In genomic region chr3:123535580-123535979, GRCh38 we compare ENCODE assay signal across 18 cellular contexts. TPM values are rescaled to one million over a fixed set of nuclear protein-coding genes. Genes with fewer than 3 reads are reported as not detected.
DNase-seq lines count a peak whose midpoint lies in the region; ATAC-seq and TF ChIP-seq lines count a peak whose summit lies in the region.
"Had no signal": no experiment of that assay in that cellular context is flagged by ENCODE, and none has a peak within 500 bp of the region (broad histone marks: within the 10 kb centered on the region; RNA-seq: fewer than 3 reads in every experiment).

No MANE protein-coding gene starts in this region.

- H3K9me3 Mint-ChIP-seq in chondrocyte (ENCODE audit: low read depth) = no peaks in the 10 kb centered on the region

- H3K4me1 Mint-ChIP-seq in chondrocyte (ENCODE audit: low read depth) = peaks cover 42% of the 10 kb centered on the region
- peaks cover 7% of the 10 kb centered on the region for H3K4me1 Mint-ChIP-seq in T-helper 17 cell

- no peaks in the 10 kb centered on the region for H3K27me3 Mint-ChIP-seq in chondrocyte (ENCODE audit: low read depth)
- H3K27me3 Mint-ChIP-seq in T-helper 17 cell = no peaks in the 10 kb centered on the region

- no peaks in the 10 kb centered on the region for H3K9me3 ChIP-seq in T-helper 17 cell (ENCODE audit: control insufficient read depth, low read length, poor library complexity, severe bottlenecking)
- H3K9me3 ChIP-seq: ascending aorta, BE2C, psoas muscle had no signal

- ATAC-seq in GM21825 (IDR thresholded peaks at IDR 0.05; ENCODE audit: unreplicated experiment) (no peak), HG03378 (IDR thresholded peaks at IDR 0.05; ENCODE audit: unreplicated experiment) (no peak), T-helper 17 cell (no peak)
- ATAC-seq: psoas muscle had no signal

- H3K36me3 Mint-ChIP-seq in chondrocyte (ENCODE audit: low read depth) (no peaks in the 10 kb centered on the region), T-helper 17 cell (ENCODE audit: low read depth) (peaks cover 3% of the 10 kb centered on the region)

- H3K4me3 ChIP-seq in AG09309 (ENCODE audit: control insufficient read depth, low read depth, low read length) = no peak overlapping the region
- H3K4me3 ChIP-seq: ascending aorta, psoas muscle had no signal

- H3K4me3 Mint-ChIP-seq in chondrocyte (ENCODE audit: unreplicated experiment) (no peak overlapping the region), T-helper 17 cell (no peak overlapping the region)

- DNase-seq in AG09309 (ENCODE audit: low read depth) (peak; percentile 50), M059J (ENCODE audit: low read depth) (peak; percentile 83), chondrocyte (ENCODE audit: low spot score) (no peak), kidney glomerular epithelial cell (lab: John Stamatoyannopoulos, UW) (peak; percentile 34), NCI-H345 (lab: John Stamatoyannopoulos, UW) (no peak), T-helper 17 cell (no peak)
- DNase-seq: activated effector memory CD4-positive, alpha-beta T cell treated with Interleukin-2 at 50 U/mL for 16 hours; BE2C; DMS53; effector memory CD4-positive, alpha-beta T cell; left cardiac atrium; MV-4-11; NCI-H2171; psoas muscle; SW 1271 had no signal

- no peak for TF ChIP-seq CTCF in AG09309 (IDR thresholded peaks at IDR 0.05; ENCODE audit: control insufficient read depth, insufficient read depth, low read depth, low read length, missing control alignments)
- no peak for TF ChIP-seq CTCF in chondrocyte (IDR thresholded peaks at IDR 0.05)

- H3K27ac Mint-ChIP-seq in chondrocyte (ENCODE audit: unreplicated experiment) (peak overlapping the region; percentile 59), T-helper 17 cell (no peak overlapping the region)

RNA-seq across cellular contexts. Expression of gene HACD2, which starts 49.3 kb away (rescaled TPM):
- total RNA-seq in M059J (2014; rRNA removed; shearing (Covaris generic)) = 43.4 and 63.9 TPM in 2 replicates
- total RNA-seq in chondrocyte = 78.4 to 106 TPM (median 79.0 TPM) in 3 replicates
- 10 to 100 TPM; 16.2 to 18.9 TPM for total RNA-seq in T-helper 17 cell

Comparison
In these comparisons a context has a peak if more than half of its experiments do, and no peak if none do; other contexts are left out.
1. DNase-seq: peak in AG09309 (single experiment), M059J (single experiment) and kidney glomerular epithelial cell (single experiment); none in chondrocyte (single experiment), NCI-H345 (single experiment) and T-helper 17 cell (0 of 3).